In genomic region chrX:134373736-134374135, GRCh38 we compare ENCODE assay signal across 8 cellular contexts. TPM values are rescaled to one million over a fixed set of nuclear protein-coding genes. Genes with fewer than 3 reads are reported as not detected.
DNase-seq lines count a peak whose midpoint lies in the region; ATAC-seq and TF ChIP-seq lines count a peak whose summit lies in the region.

No MANE protein-coding gene starts in this region.

- peaks cover 28% of the 10 kb centered on the region for H4K20me1 ChIP-seq in neural progenitor cell (ENCODE audit: low read depth)

- H3K4me3 ChIP-seq in CD8-positive, alpha-beta T cell (ENCODE audit: low read depth, low read length) = peak overlapping the region; percentile 90
- peak overlapping the region; percentile 88 for H3K4me3 ChIP-seq in effector memory CD4-positive, alpha-beta T cell (ENCODE audit: insufficient read depth, low read depth, low read length, poor library complexity, severe bottlenecking)
- peak overlapping the region; percentile 81 for H3K4me3 ChIP-seq in neural progenitor cell

- intact Hi-C loops in CD8-positive, alpha-beta T cell (cut with DNase I, micrococcal nuclease) = no loop called here

- ATAC-seq in CD8-positive, alpha-beta T cell = no peak
- ATAC-seq in HG02870 (IDR thresholded peaks at IDR 0.05; ENCODE audit: unreplicated experiment) = no peak
- ATAC-seq in GM21515 (IDR thresholded peaks at IDR 0.05; ENCODE audit: unreplicated experiment) = no peak

- POLR2A ChIA-PET in CD8-positive, alpha-beta T cell (lab: Charles Lee) = interaction anchor here (1.8 kb wide), 1 partner anchor 624 kb away, joined by 3 read pairs; no protein-coding TSS in a partner anchor
- POLR2A ChIA-PET in GM10248 (lab: Yijun Ruan, JAX) = interaction anchor here (0.7 kb wide), 1 partner anchor 12 kb away, joined by 3 read pairs; no protein-coding TSS in a partner anchor

- peaks cover 27% of the 10 kb centered on the region for H3K4me1 Mint-ChIP-seq in CD8-positive, alpha-beta T cell (ENCODE audit: low read depth)
- peaks cover 25% of the 10 kb centered on the region for H3K4me1 Mint-ChIP-seq in neural progenitor cell

- H3F3A ChIP-seq in neural progenitor cell (ENCODE audit: low read depth) = peaks cover 16% of the 10 kb centered on the region

- no peaks in the 10 kb centered on the region for H3K27me3 Mint-ChIP-seq in CD8-positive, alpha-beta T cell (ENCODE audit: low read depth)
- H3K27me3 Mint-ChIP-seq in neural progenitor cell (ENCODE audit: insufficient read depth, low read depth) = no peaks in the 10 kb centered on the region

- H3K9me3 ChIP-seq in CD8-positive, alpha-beta T cell (ENCODE audit: low read length) = no peaks in the 10 kb centered on the region
- no peaks in the 10 kb centered on the region for H3K9me3 ChIP-seq in effector memory CD4-positive, alpha-beta T cell (ENCODE audit: control insufficient read depth, low read length)
- no peaks in the 10 kb centered on the region for H3K9me3 ChIP-seq in neural progenitor cell (ENCODE audit: low read depth)

- H3K4me3 Mint-ChIP-seq in CD8-positive, alpha-beta T cell = peak overlapping the region; percentile 94
- H3K4me3 Mint-ChIP-seq in neural progenitor cell = peak overlapping the region; percentile 98

- H3K36me3 ChIP-seq in CD8-positive, alpha-beta T cell (ENCODE audit: insufficient read depth, low read length) = no peaks in the 10 kb centered on the region
- no peaks in the 10 kb centered on the region for H3K36me3 ChIP-seq in effector memory CD4-positive, alpha-beta T cell (ENCODE audit: control insufficient read depth, insufficient read depth, low read length)
- H3K36me3 ChIP-seq in neural progenitor cell = peaks cover 6% of the 10 kb centered on the region

- peaks cover 12% of the 10 kb centered on the region for H3K36me3 Mint-ChIP-seq in CD8-positive, alpha-beta T cell
- H3K36me3 Mint-ChIP-seq in neural progenitor cell = peaks cover 9% of the 10 kb centered on the region

- peak overlapping the region; percentile 82 for H3K27ac ChIP-seq in CD8-positive, alpha-beta T cell (ENCODE audit: low read depth, low read length)
- H3K27ac ChIP-seq in effector memory CD4-positive, alpha-beta T cell (ENCODE audit: insufficient read depth, low read length, poor library complexity, severe bottlenecking) = peak overlapping the region; percentile 85
- peak overlapping the region; percentile 96 for H3K27ac ChIP-seq in neural progenitor cell

- no peak for DNase-seq in CD8-positive, alpha-beta T cell
- DNase-seq in NCI-H69 (lab: John Stamatoyannopoulos, UW) (peak; percentile 22), neural progenitor cell (ENCODE audit: low spot score) (no peak), GM10248 (ENCODE audit: extremely low spot score) (no peak), NOMO-1 (lab: John Stamatoyannopoulos, UW; ENCODE audit: unreplicated experiment in 2 of 2) (no peak)
- no peak for DNase-seq in effector memory CD4-positive, alpha-beta T cell

- H3K27ac Mint-ChIP-seq in CD8-positive, alpha-beta T cell = peak overlapping the region; percentile 98
- H3K27ac Mint-ChIP-seq in neural progenitor cell = peak overlapping the region; percentile 95

- H2AFZ ChIP-seq in neural progenitor cell (replicated peaks) = no peak overlapping the region

- CTCF ChIA-PET in CD8-positive, alpha-beta T cell (lab: Charles Lee) = no interaction called here
- CTCF ChIA-PET in GM10248 (lab: Yijun Ruan, JAX) = no interaction called here

- TF ChIP-seq CTCF in CD8-positive, alpha-beta T cell (IDR thresholded peaks at IDR 0.05) = no peak
- TF ChIP-seq CTCF in neural progenitor cell (IDR thresholded peaks at IDR 0.05) (no peak), GM10248 (IDR thresholded peaks at IDR 0.05; ENCODE audit: control extremely low read depth, extremely low read depth, low read depth, missing control alignments) (no peak)

- H3K9me3 Mint-ChIP-seq in CD8-positive, alpha-beta T cell = no peaks in the 10 kb centered on the region
- H3K9me3 Mint-ChIP-seq in neural progenitor cell = no peaks in the 10 kb centered on the region

- H3K27me3 ChIP-seq in CD8-positive, alpha-beta T cell (ENCODE audit: insufficient read depth, low read length) = no peaks in the 10 kb centered on the region
- H3K27me3 ChIP-seq in effector memory CD4-positive, alpha-beta T cell (replicated peaks; ENCODE audit: control insufficient read depth, insufficient read depth, low read length, poor library complexity, severe bottlenecking) = no peaks in the 10 kb centered on the region
- H3K27me3 ChIP-seq in neural progenitor cell = no peaks in the 10 kb centered on the region

- peaks cover 55% of the 10 kb centered on the region for H3K79me2 ChIP-seq in neural progenitor cell (ENCODE audit: low read depth)

- peaks cover 6% of the 10 kb centered on the region for H3K4me1 ChIP-seq in CD8-positive, alpha-beta T cell (ENCODE audit: insufficient read depth, low read length)
- H3K4me1 ChIP-seq in effector memory CD4-positive, alpha-beta T cell (ENCODE audit: control insufficient read depth, insufficient read depth, low read length, poor library complexity, severe bottlenecking) = no peaks in the 10 kb centered on the region
- H3K4me1 ChIP-seq in neural progenitor cell = peaks cover 11% of the 10 kb centered on the region

- peak overlapping the region; percentile 72 for H3K9ac ChIP-seq in neural progenitor cell

- H3K4me2 ChIP-seq in neural progenitor cell = peak overlapping the region; percentile 71

RNA-seq across cellular contexts. Expression of gene PHF6, which starts 0.6 kb away (rescaled TPM):
- total RNA-seq in CD8-positive, alpha-beta T cell = 1 to 10 TPM; 4.4 TPM
- 127 and 207 TPM in 2 replicates for total RNA-seq in neural progenitor cell (ENCODE audit: low replicate concordance)

Comparison
In these comparisons a context has a peak if more than half of its experiments do, and no peak if none do; other contexts are left out.
1. RNA of gene PHF6, which starts 0.6 kb away (total RNA-seq): 127 to 207 TPM in neural progenitor cell; 4.4 TPM in CD8-positive, alpha-beta T cell; every median in the first group is over 10 times any median in the second.
2. Peak in every context shown above with its lines, with median percentiles within 50 percentile points of each other: H3K27ac ChIP-seq and H3K4me3 ChIP-seq.